In genomic region chr18:6139007-6139406, GRCh38 we compare ENCODE assay signal across 18 cellular contexts.
DNase-seq lines count a peak whose midpoint lies in the region; ATAC-seq and FAIRE-seq lines count a peak whose summit lies in the region.
"Had no signal": no experiment of that assay in that cellular context is flagged by ENCODE, and none has a peak within 500 bp of the region (broad histone marks: within the 10 kb centered on the region; RNA-seq: fewer than 3 reads in every experiment).

No MANE protein-coding gene starts in this region.

- DNase-seq in HTR-8/SVneo (ENCODE audit: insufficient read length, low spot score) = no peak
- no peak for DNase-seq in stimulated activated effector memory CD8-positive, alpha-beta T cell treated with anti-CD3 and anti-CD28 coated beads, Interleukin-12 subunit alpha, Interleukin-12 subunit beta, amount 100 ng/mL, for 72 hours (ENCODE audit: low spot score in 2 of 2)
- DNase-seq in NCI-H446 (lab: John Stamatoyannopoulos, UW) = no peak
- DNase-seq: C1 segment of cervical spinal cord; Calu3; CD4-positive, alpha-beta memory T cell; COR-L47; DMS53; DMS79 treated with DMSO at 0.1 percent for 48 hours; GF-D8; GOT3; HFFc6 had no signal

- peak; percentile 33 for FAIRE-seq in HTR-8/SVneo (lab: Jason Lieb, UNC)
- FAIRE-seq: GM12891, GM18507, H54 had no signal

- H3K27ac Mint-ChIP-seq in stimulated activated effector memory CD8-positive, alpha-beta T cell treated with anti-CD3 and anti-CD28 coated beads, Interleukin-12 subunit alpha, Interleukin-12 subunit beta, amount 100 ng/mL, for 72 hours = no peak overlapping the region
- H3K27ac Mint-ChIP-seq: CD4-positive, alpha-beta memory T cell; HFFc6 had no signal

- H3K9me3 Mint-ChIP-seq in stimulated activated effector memory CD8-positive, alpha-beta T cell treated with anti-CD3 and anti-CD28 coated beads, Interleukin-12 subunit alpha, Interleukin-12 subunit beta, amount 100 ng/mL, for 72 hours = peaks cover 14% of the 10 kb centered on the region

- no peaks in the 10 kb centered on the region for H3K36me3 Mint-ChIP-seq in stimulated activated effector memory CD8-positive, alpha-beta T cell treated with anti-CD3 and anti-CD28 coated beads, Interleukin-12 subunit alpha, Interleukin-12 subunit beta, amount 100 ng/mL, for 72 hours
- H3K36me3 Mint-ChIP-seq: CD4-positive, alpha-beta memory T cell had no signal

- peak; percentile 20 for ATAC-seq in esophagus mucosa
- peak; percentile 44 for ATAC-seq in stimulated activated effector memory CD8-positive, alpha-beta T cell treated with anti-CD3 and anti-CD28 coated beads, Interleukin-12 subunit alpha, Interleukin-12 subunit beta, amount 100 ng/mL, for 72 hours
- no peak for ATAC-seq in HG03045 (IDR thresholded peaks at IDR 0.05; ENCODE audit: unreplicated experiment)
- no peak for ATAC-seq in GM18868 (IDR thresholded peaks at IDR 0.05; ENCODE audit: unreplicated experiment)

- H3K4me3 Mint-ChIP-seq in stimulated activated effector memory CD8-positive, alpha-beta T cell treated with anti-CD3 and anti-CD28 coated beads, Interleukin-12 subunit alpha, Interleukin-12 subunit beta, amount 100 ng/mL, for 72 hours = no peak overlapping the region
- H3K4me3 Mint-ChIP-seq: CD4-positive, alpha-beta memory T cell; HFFc6 had no signal

- H3K4me1 Mint-ChIP-seq in stimulated activated effector memory CD8-positive, alpha-beta T cell treated with anti-CD3 and anti-CD28 coated beads, Interleukin-12 subunit alpha, Interleukin-12 subunit beta, amount 100 ng/mL, for 72 hours = no peaks in the 10 kb centered on the region

Comparison
In these comparisons a context has a peak if more than half of its experiments do, and no peak if none do; other contexts are left out.
1. ATAC-seq: peak in esophagus mucosa (single experiment) and stimulated activated effector memory CD8-positive, alpha-beta T cell treated with anti-CD3 and anti-CD28 coated beads, Interleukin-12 subunit alpha, Interleukin-12 subunit beta, amount 100 ng/mL, for 72 hours (single experiment); none in HG03045 (single experiment) and GM18868 (single experiment).